Comparison of ENCODE assay signal across 8 cellular contexts in the genomic region with DNA sequence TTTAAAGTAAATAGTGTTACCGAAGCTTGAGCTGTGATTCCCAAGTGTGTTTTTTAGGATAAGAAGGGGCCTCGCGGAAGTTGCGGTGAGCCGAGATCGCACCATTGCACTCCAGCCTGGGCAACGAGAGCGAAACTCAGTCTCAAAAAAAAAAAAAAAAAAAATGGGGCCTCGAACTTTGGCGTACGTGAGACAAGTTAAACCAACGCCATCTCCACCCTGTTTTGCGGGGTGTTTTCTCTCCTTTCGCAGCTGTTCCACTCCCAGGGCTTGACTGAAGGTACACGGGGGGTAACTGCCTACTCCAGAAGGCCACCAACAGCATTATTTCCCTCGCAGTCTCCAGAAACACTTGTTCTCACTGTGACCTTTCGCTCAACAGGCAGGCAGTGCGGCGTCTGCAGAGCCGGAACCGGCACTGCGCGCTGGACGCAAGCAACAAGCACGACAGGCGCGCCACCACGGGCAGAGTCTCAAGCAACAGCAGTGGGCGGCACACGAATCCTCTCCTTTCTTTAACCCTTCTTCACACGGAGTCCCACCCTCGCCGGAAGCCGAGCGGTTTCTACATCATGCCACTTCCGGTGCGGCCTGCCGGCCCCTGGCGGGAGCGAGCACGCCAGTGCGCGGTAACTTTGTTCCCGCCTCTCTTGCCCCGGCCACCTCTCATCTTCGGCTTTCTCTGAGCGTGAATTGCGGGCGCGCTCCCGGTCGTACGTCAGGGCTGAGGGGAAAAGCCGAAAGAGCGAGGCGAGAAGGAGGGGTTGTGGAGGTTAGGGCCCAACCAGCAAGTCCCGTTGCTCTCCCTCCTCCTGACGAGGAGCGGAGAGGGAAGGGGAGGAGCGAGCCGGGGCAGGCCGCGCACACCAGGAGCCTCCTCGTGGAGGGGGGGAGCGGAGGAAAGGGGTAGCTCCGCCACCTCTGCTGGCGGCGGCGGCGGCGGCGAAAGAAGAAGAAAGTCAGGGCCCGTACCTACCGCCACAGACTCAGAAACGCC. TPM values are rescaled to one million over a fixed set of nuclear protein-coding genes. Genes with fewer than 3 reads are reported as not detected.
DNase-seq lines count a peak whose midpoint lies in the region; ATAC-seq and TF ChIP-seq lines count a peak whose summit lies in the region.

No MANE protein-coding gene starts in this region.

- H3K4me2 ChIP-seq in Loucy (ENCODE audit: low read depth, low read length, poor library complexity, severe bottlenecking), result peak overlapping the region; percentile 86

- H3K9me2 ChIP-seq in Loucy (replicated peaks; ENCODE audit: low read depth, low read length), result no peaks in the 10 kb centered on the region

- peak overlapping the region; percentile 69; the same call in 1 of the 2 replicates for H2AFZ ChIP-seq in Loucy (ENCODE audit: low read length)

- H3K4me3 Mint-ChIP-seq in naive thymus-derived CD8-positive, alpha-beta T cell, result peak overlapping the region; percentile 89 to 100 (median 96)
- H3K4me3 Mint-ChIP-seq in stimulated activated naive B cell treated with anti-CD40 and anti-IgM and Interleukin-4, amounts not matched to agents 10 μg/mL and 1 μg/mL and 100 μg/mL, for 72 hours, result peak overlapping the region; percentile 98 to 100

- H3K27me3 Mint-ChIP-seq in naive thymus-derived CD8-positive, alpha-beta T cell, result no peaks in the 10 kb centered on the region
- no peaks in the 10 kb centered on the region for H3K27me3 Mint-ChIP-seq in stimulated activated naive B cell treated with anti-CD40 and anti-IgM and Interleukin-4, amounts not matched to agents 10 μg/mL and 1 μg/mL and 100 μg/mL, for 72 hours

- peak overlapping the region; percentile 93 for H3K9ac ChIP-seq in Loucy (ENCODE audit: low read depth, low read length, poor library complexity, severe bottlenecking)

- H3K9me3 ChIP-seq in Loucy (ENCODE audit: insufficient read depth, low read depth, low read length), result no peaks in the 10 kb centered on the region
- H3K9me3 ChIP-seq in RWPE2 (ENCODE audit: severe bottlenecking), result no peaks in the 10 kb centered on the region

- no peaks in the 10 kb centered on the region for H3K36me3 Mint-ChIP-seq in naive thymus-derived CD8-positive, alpha-beta T cell
- peaks cover 9 to 14% of the 10 kb centered on the region in 2 donors for H3K36me3 Mint-ChIP-seq in stimulated activated naive B cell treated with anti-CD40 and anti-IgM and Interleukin-4, amounts not matched to agents 10 μg/mL and 1 μg/mL and 100 μg/mL, for 72 hours

- H3K27me3 ChIP-seq in H7 (ENCODE audit: control insufficient read depth, insufficient read depth, low read length) (no peaks in the 10 kb centered on the region), Loucy (ENCODE audit: insufficient read depth, low read length, poor library complexity, severe bottlenecking) (no peaks in the 10 kb centered on the region), RWPE2 (ENCODE audit: insufficient read depth, poor library complexity, severe bottlenecking) (no peaks in the 10 kb centered on the region)

- H3K36me3 ChIP-seq in H7 (replicated peaks; ENCODE audit: control insufficient read depth, insufficient read depth, low read length) (no peaks in the 10 kb centered on the region), Loucy (ENCODE audit: insufficient read depth, low read length) (no peaks in the 10 kb centered on the region), RWPE2 (ENCODE audit: low read depth) (peaks cover 11% of the 10 kb centered on the region)

- POLR2A ChIA-PET in naive thymus-derived CD8-positive, alpha-beta T cell (lab: Charles Lee), result interaction anchor here (0.6 to 6.2 kb wide), 27 partner anchors 9 to 366 kb away, joined by 3 to 43 read pairs (median 4); a partner anchor contains a TSS

- peaks cover 36% of the 10 kb centered on the region for H4K20me1 ChIP-seq in Loucy (ENCODE audit: insufficient read depth, low read length, poor library complexity, severe bottlenecking)

- 0 out of 2 replicates have a peak, but pooled peaks cover 2% of the 10 kb centered on the region for H3F3A ChIP-seq in Loucy (ENCODE audit: low read depth)

- H3K27ac Mint-ChIP-seq in naive thymus-derived CD8-positive, alpha-beta T cell, result peak overlapping the region; percentile 98 to 100 (median 100)
- peak overlapping the region; percentile 100 for H3K27ac Mint-ChIP-seq in stimulated activated naive B cell treated with anti-CD40 and anti-IgM and Interleukin-4, amounts not matched to agents 10 μg/mL and 1 μg/mL and 100 μg/mL, for 72 hours

- peak overlapping the region; percentile 98 for H3K4me3 ChIP-seq in H7 (ENCODE audit: insufficient read depth, low read depth, low read length)
- H3K4me3 ChIP-seq in Loucy (ENCODE audit: low read length, poor library complexity, severe bottlenecking), result peak overlapping the region; percentile 82
- peak overlapping the region; percentile 65 for H3K4me3 ChIP-seq in RWPE2 (ENCODE audit: severe bottlenecking)

- peak; percentile 85 for ATAC-seq in RWPE2 (ENCODE audit: low read depth)
- peak; percentile 69 to 73 for ATAC-seq in naive thymus-derived CD8-positive, alpha-beta T cell
- peak; percentile 76 to 80 for ATAC-seq in stimulated activated naive B cell treated with anti-CD40 and anti-IgM and Interleukin-4, amounts not matched to agents 10 μg/mL and 1 μg/mL and 100 μg/mL, for 72 hours (replicated peaks)

- H3K4me1 Mint-ChIP-seq in naive thymus-derived CD8-positive, alpha-beta T cell, result peaks cover 23 to 40% (median 37%) of the 10 kb centered on the region in 4 donors
- H3K4me1 Mint-ChIP-seq in stimulated activated naive B cell treated with anti-CD40 and anti-IgM and Interleukin-4, amounts not matched to agents 10 μg/mL and 1 μg/mL and 100 μg/mL, for 72 hours, result peaks cover 12 to 25% of the 10 kb centered on the region in 2 donors

- TF ChIP-seq CTCF in Loucy (conservative IDR thresholded peaks at IDR 0.05; ENCODE audit: low read length) (no peak), RWPE2 (IDR thresholded peaks at IDR 0.05; ENCODE audit: poor library complexity, severe bottlenecking) (no peak)

- peak overlapping the region; percentile 95 for H3K27ac ChIP-seq in RWPE2 (ENCODE audit: poor library complexity, severe bottlenecking)

- peaks cover 0 to 2% (median 0%) of the 10 kb centered on the region in 9 donors for H3K9me3 Mint-ChIP-seq in naive thymus-derived CD8-positive, alpha-beta T cell
- no peaks in the 10 kb centered on the region for H3K9me3 Mint-ChIP-seq in stimulated activated naive B cell treated with anti-CD40 and anti-IgM and Interleukin-4, amounts not matched to agents 10 μg/mL and 1 μg/mL and 100 μg/mL, for 72 hours

- DNase-seq in ELR (ENCODE audit: low read depth) (peak; percentile 100), H7 (peak; percentile 95), RWPE2 (ENCODE audit: low spot score) (peak; percentile 99), fibroblast of peridontal ligament (ENCODE audit: extremely low read depth) (peak; percentile 99)
- peak; percentile 98 for DNase-seq in activated effector memory CD4-positive, alpha-beta T cell treated with Interleukin-2 at 50 U/mL for 16 hours
- DNase-seq in naive thymus-derived CD8-positive, alpha-beta T cell, result peak; percentile 90 to 100 (median 99)
- DNase-seq in stimulated activated naive B cell treated with anti-CD40 and anti-IgM and Interleukin-4, amounts not matched to agents 10 μg/mL and 1 μg/mL and 100 μg/mL, for 72 hours, result peak; percentile 99

- H3K79me2 ChIP-seq in Loucy (ENCODE audit: insufficient read depth, low read length), result peaks cover 41% of the 10 kb centered on the region

- peaks cover 22% of the 10 kb centered on the region for H3K4me1 ChIP-seq in Loucy (ENCODE audit: insufficient read depth, low read length, poor library complexity, severe bottlenecking)
- H3K4me1 ChIP-seq in RWPE2 (ENCODE audit: insufficient read depth, poor library complexity, severe bottlenecking), result peaks cover 9% of the 10 kb centered on the region

RNA-seq across cellular contexts. Expression of a gene that starts 0.8 kb away (rescaled TPM):
- 30.6 and 48.5 TPM in 2 replicates for total RNA-seq in H7 (2014; rRNA removed; shearing (Covaris generic))
- total RNA-seq in naive thymus-derived CD8-positive, alpha-beta T cell, result 100 to 1,000 TPM; 100 to 102 TPM
- 10 to 100 TPM; 26.1 to 38.0 (median 33.6) TPM for polyA plus RNA-seq in naive thymus-derived CD8-positive, alpha-beta T cell

Comparison
In these comparisons a context has a peak if more than half of its experiments do, and no peak if none do; other contexts are left out.
1. Peak in every context shown above with its lines: DNase-seq, ATAC-seq, H3K4me3 ChIP-seq and H3K27ac ChIP-seq.